8 cellular contexts compared by ENCODE assay signal in genomic region chr5:5421961-5422818, GRCh38. TPM values are rescaled to one million over a fixed set of nuclear protein-coding genes. Genes with fewer than 3 reads are reported as not detected.
DNase-seq lines count a peak whose midpoint lies in the region; ATAC-seq and TF ChIP-seq lines count a peak whose summit lies in the region.

A gene with protein sequence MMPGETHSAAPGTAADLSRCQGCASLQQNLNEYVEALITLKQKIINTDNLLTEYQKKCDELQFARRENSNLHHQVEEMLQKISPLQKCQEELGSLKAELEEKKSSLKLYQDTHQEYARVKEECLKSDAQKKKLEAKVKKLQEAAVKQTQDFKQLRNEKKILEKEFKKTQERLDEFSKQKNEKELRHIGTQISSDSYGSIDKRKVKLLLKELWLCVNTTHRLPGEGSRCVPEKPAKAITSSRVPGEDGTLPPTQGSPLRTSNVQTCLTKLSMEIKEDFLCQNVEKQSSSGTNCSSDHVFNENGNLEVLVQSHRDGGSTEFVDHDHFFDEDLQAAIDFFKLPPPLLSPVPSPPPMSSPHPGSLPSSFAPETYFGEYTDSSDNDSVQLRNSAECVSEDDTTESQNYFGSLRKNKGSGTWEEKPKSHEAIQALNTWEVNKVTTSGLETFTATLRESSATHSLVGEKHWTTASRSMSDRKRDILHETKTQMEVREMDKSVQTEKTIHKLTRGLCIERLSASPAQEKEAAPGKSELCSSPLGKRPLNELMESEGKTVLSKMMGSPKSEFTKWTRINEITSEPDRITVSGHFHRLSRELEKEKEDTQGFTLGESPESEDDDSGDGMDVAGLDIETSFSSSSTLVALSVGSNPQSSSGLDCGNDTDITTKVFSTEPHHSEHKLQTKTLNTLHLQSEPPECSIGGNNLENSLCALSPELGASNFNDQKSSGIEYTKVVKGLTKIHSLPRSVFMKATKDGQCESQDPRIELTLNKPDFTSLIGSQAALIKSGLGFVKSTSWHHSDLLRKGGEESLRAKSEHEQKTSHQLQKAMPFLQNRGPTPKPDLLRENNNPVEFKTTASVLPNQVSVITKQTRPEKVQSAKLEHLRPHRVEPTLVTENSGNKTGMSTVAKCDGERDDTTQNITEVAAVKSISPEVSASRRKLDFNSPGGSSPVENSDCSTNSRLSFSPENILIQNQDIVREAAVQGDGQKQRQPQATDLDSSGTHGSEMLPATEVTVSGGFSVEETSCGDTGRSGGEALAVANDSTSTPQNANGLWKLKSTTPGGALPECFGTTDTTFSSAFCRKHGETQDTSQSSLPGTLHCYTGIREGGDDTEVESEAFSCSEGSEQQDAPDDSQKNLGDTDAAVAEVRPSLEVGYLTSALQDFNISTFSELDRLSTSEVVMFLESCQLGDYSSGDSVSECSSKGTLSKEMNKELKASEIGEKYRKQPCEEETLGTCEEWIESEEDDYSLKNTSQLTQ (N-terminal part only) (plus strand): TSS chr5:5422677. CDS start chr5:5422916, 239 bp downstream.

- H3K4me3 Mint-ChIP-seq in activated naive CD8-positive, alpha-beta T cell = peak within 1 kb of the TSS; percentile 96

- peaks cover 19% of the 10 kb centered on the region for H3K4me1 Mint-ChIP-seq in activated naive CD8-positive, alpha-beta T cell (ENCODE audit: low read depth)

- peak; percentile 77 for ATAC-seq in HG02623 (IDR thresholded peaks at IDR 0.05; ENCODE audit: unreplicated experiment)
- ATAC-seq in thoracic aorta (ENCODE audit: insufficient number of reproducible peaks, low FRiP score, low read depth) = peak; percentile 97

- H3K27ac ChIP-seq in osteoblast (ENCODE audit: low read depth, low read length) (peak within 1 kb of the TSS; percentile 99), thoracic aorta (peak within 1 kb of the TSS; percentile 93 to 97)

- TF ChIP-seq CTCF in GM10248 (IDR thresholded peaks at IDR 0.05; ENCODE audit: control extremely low read depth, extremely low read depth, low read depth, missing control alignments) (no peak), osteoblast (IDR thresholded peaks at IDR 0.05; ENCODE audit: extremely low read depth, low read depth, low read length) (no peak), thoracic aorta (IDR thresholded peaks at IDR 0.05) (no peak)

- H3K27me3 ChIP-seq in osteoblast (ENCODE audit: insufficient read depth, low read length) (no peaks in the 10 kb centered on the region), thoracic aorta (replicated peaks; ENCODE audit: insufficient read depth) (no peaks in the 10 kb centered on the region)

- H2AFZ ChIP-seq in osteoblast (ENCODE audit: low read length) = peak within 1 kb of the TSS; percentile 97

- peak within 1 kb of the TSS; percentile 96 for H3K27ac Mint-ChIP-seq in activated naive CD8-positive, alpha-beta T cell

- H3K4me3 ChIP-seq in osteoblast (ENCODE audit: insufficient read depth, low read length) = peak within 1 kb of the TSS; percentile 88
- peak within 1 kb of the TSS; percentile 95 for H3K4me3 ChIP-seq in thoracic aorta

- CTCF ChIA-PET in GM10248 (lab: Yijun Ruan, JAX) = interaction anchor here (1.0 to 5.8 kb wide), 10 partner anchors 14 to 559 kb away, joined by 3 to 26 read pairs (median 5); partner anchors contain the start of gene ADAMTS16

- peaks cover 45% of the 10 kb centered on the region for H3K4me1 ChIP-seq in osteoblast (ENCODE audit: insufficient read depth, low read length)
- H3K4me1 ChIP-seq in thoracic aorta (ENCODE audit: control insufficient read depth in 1 of 2, low read depth in 2 of 2) = peaks cover 26 to 45% of the 10 kb centered on the region in 2 donors

- H3K4me2 ChIP-seq in osteoblast (ENCODE audit: insufficient read depth, low read length) = peak within 1 kb of the TSS; percentile 90

- H3K36me3 ChIP-seq in osteoblast (ENCODE audit: insufficient read depth, low read length) (peaks cover 6% of the 10 kb centered on the region), thoracic aorta (no peaks in the 10 kb centered on the region)

- H3K27me3 Mint-ChIP-seq in activated naive CD8-positive, alpha-beta T cell = no peaks in the 10 kb centered on the region

- POLR2A ChIA-PET in GM10248 (lab: Yijun Ruan, JAX) = interaction anchor here (0.7 to 1.1 kb wide), 2 partner anchors 8 to 380 kb away, joined by 3 to 5 read pairs; no protein-coding TSS in a partner anchor

- peaks cover 33% of the 10 kb centered on the region for H4K20me1 ChIP-seq in osteoblast (ENCODE audit: insufficient read depth, low read length)

- H3K79me2 ChIP-seq in osteoblast (ENCODE audit: insufficient read depth, low read length) = peaks cover 46% of the 10 kb centered on the region

- DNase-seq in GM10248 (ENCODE audit: extremely low spot score) = peak; percentile 91
- peak; percentile 97 for DNase-seq in NCI-H1105 (lab: John Stamatoyannopoulos, UW)
- peak; percentile 95 for DNase-seq in SKM-1 treated with dmso at 0.1 percent for 144 hours (lab: John Stamatoyannopoulos, UW; ENCODE audit: unreplicated experiment)
- peak; percentile 99 for DNase-seq in glomerular visceral epithelial cell (ENCODE audit: extremely low spot score)
- peak; percentile 98 for DNase-seq in osteoblast (ENCODE audit: insufficient read length, low spot score, missing footprints)
- DNase-seq in thoracic aorta (ENCODE audit: low spot score) = peak; percentile 94

- no peaks in the 10 kb centered on the region for H3K9me3 Mint-ChIP-seq in activated naive CD8-positive, alpha-beta T cell (ENCODE audit: low read depth)

- H3K36me3 Mint-ChIP-seq in activated naive CD8-positive, alpha-beta T cell = peaks cover 3% of the 10 kb centered on the region

- H3K9me3 ChIP-seq in osteoblast (ENCODE audit: low read depth, low read length) (no peaks in the 10 kb centered on the region), thoracic aorta (no peaks in the 10 kb centered on the region)

RNA-seq across cellular contexts. Expression of the gene that starts here (rescaled TPM):
- 33.3 and 34.0 TPM in 2 replicates for total RNA-seq in osteoblast
- total RNA-seq in thoracic aorta = 10 to 100 TPM; 25.5 to 48.1 TPM

Comparison
In these comparisons a context has a peak if more than half of its experiments do, and no peak if none do; other contexts are left out.
1. Peak in every context shown above with its lines: DNase-seq, ATAC-seq, H3K4me3 ChIP-seq and H3K27ac ChIP-seq.